In genomic region chr2:127408807-127409099, GRCh38 we compare ENCODE assay signal across 8 cellular contexts. TPM values are rescaled to one million over a fixed set of nuclear protein-coding genes. Genes with fewer than 3 reads are reported as not detected.
DNase-seq lines count a peak whose midpoint lies in the region; ATAC-seq and TF ChIP-seq lines count a peak whose summit lies in the region.

No MANE protein-coding gene starts in this region.

- no peaks in the 10 kb centered on the region for H3K27me3 Mint-ChIP-seq in CD8-positive, alpha-beta T cell (ENCODE audit: low read depth)

- peaks cover 12% of the 10 kb centered on the region for H3K4me1 Mint-ChIP-seq in CD8-positive, alpha-beta T cell (ENCODE audit: low read depth)

- TF ChIP-seq CTCF in CD8-positive, alpha-beta T cell (IDR thresholded peaks at IDR 0.05), result no peak
- TF ChIP-seq CTCF in RWPE2 (IDR thresholded peaks at IDR 0.05; ENCODE audit: poor library complexity, severe bottlenecking) (no peak), epithelial cell of proximal tubule (conservative IDR thresholded peaks at IDR 0.05; ENCODE audit: low read depth, low read length) (no peak)

- H3K27ac ChIP-seq in CD8-positive, alpha-beta T cell (ENCODE audit: low read depth, low read length), result no peak overlapping the region
- H3K27ac ChIP-seq in RWPE2 (ENCODE audit: poor library complexity, severe bottlenecking), result peak overlapping the region; percentile 86

- H3K4me3 ChIP-seq in CD8-positive, alpha-beta T cell (ENCODE audit: low read depth, low read length), result no peak overlapping the region
- H3K4me3 ChIP-seq in RWPE2 (ENCODE audit: severe bottlenecking) (no peak overlapping the region), epithelial cell of proximal tubule (ENCODE audit: low read depth, low read length) (peak overlapping the region; percentile 56)

- CTCF ChIA-PET in CD8-positive, alpha-beta T cell (lab: Charles Lee), result no interaction called here

- peaks cover 2% of the 10 kb centered on the region for H3K9me3 Mint-ChIP-seq in CD8-positive, alpha-beta T cell

- H3K27me3 ChIP-seq in CD8-positive, alpha-beta T cell (ENCODE audit: insufficient read depth, low read length), result no peaks in the 10 kb centered on the region
- H3K27me3 ChIP-seq in RWPE2 (ENCODE audit: insufficient read depth, poor library complexity, severe bottlenecking), result no peaks in the 10 kb centered on the region

- no peaks in the 10 kb centered on the region for H3K36me3 Mint-ChIP-seq in CD8-positive, alpha-beta T cell

- H3K27ac Mint-ChIP-seq in CD8-positive, alpha-beta T cell, result no peak overlapping the region

- H3K4me3 Mint-ChIP-seq in CD8-positive, alpha-beta T cell, result peak overlapping the region; percentile 65

- no peak for ATAC-seq in CD8-positive, alpha-beta T cell
- ATAC-seq in RWPE2 (ENCODE audit: low read depth) (no peak), GM19467 (IDR thresholded peaks at IDR 0.05; ENCODE audit: unreplicated experiment) (no peak)

- H3K9me3 ChIP-seq in CD8-positive, alpha-beta T cell (ENCODE audit: low read length), result no peaks in the 10 kb centered on the region
- H3K9me3 ChIP-seq in RWPE2 (ENCODE audit: severe bottlenecking), result no peaks in the 10 kb centered on the region

- intact Hi-C loops in CD8-positive, alpha-beta T cell (cut with DNase I, micrococcal nuclease), result loop anchor here (1.0 to 5.0 kb wide), 5 partner anchors 8 to 619 kb away; partner anchors contain the start of genes IWS1 (in 1 of the 2) and SAP130 (in 1 of the 2)
- intact Hi-C loops in posterior vena cava (cut with DNase I), result no loop called here

- H3K36me3 ChIP-seq in CD8-positive, alpha-beta T cell (ENCODE audit: insufficient read depth, low read length), result no peaks in the 10 kb centered on the region
- H3K36me3 ChIP-seq in RWPE2 (ENCODE audit: low read depth), result no peaks in the 10 kb centered on the region

- DNase-seq in CD8-positive, alpha-beta T cell, result no peak
- DNase-seq in RWPE2 (ENCODE audit: low spot score), result no peak
- DNase-seq in epithelial cell of proximal tubule (ENCODE audit: low read depth), result no peak
- peak; percentile 64 for DNase-seq in posterior vena cava (ENCODE audit: low spot score)
- DNase-seq in NCI-H1417 treated with DMSO at 0.1 percent for 48 hours (lab: John Stamatoyannopoulos, UW), result no peak
- DNase-seq in DMS79 (lab: John Stamatoyannopoulos, UW), result no peak
- no peak for DNase-seq in hypothalamus (lab: John Stamatoyannopoulos, UW)

- peaks cover 5% of the 10 kb centered on the region for H3K4me1 ChIP-seq in CD8-positive, alpha-beta T cell (ENCODE audit: insufficient read depth, low read length)
- peaks cover 35% of the 10 kb centered on the region for H3K4me1 ChIP-seq in RWPE2 (ENCODE audit: insufficient read depth, poor library complexity, severe bottlenecking)

- POLR2A ChIA-PET in CD8-positive, alpha-beta T cell (lab: Charles Lee), result interaction anchor here (1.1 kb wide), 1 partner anchor 115 kb away, joined by 5 read pairs; the partner anchor contains the start of gene ERCC3

RNA-seq across cellular contexts. Expression of gene PROC, which starts 9.5 kb away (rescaled TPM):
- total RNA-seq in CD8-positive, alpha-beta T cell, result under 1 TPM in 1 of 2 experiments, not detected in 1; 0.33 TPM
- total RNA-seq in epithelial cell of proximal tubule (0.17 and 0.29 TPM in 2 replicates), posterior vena cava (not detected)

RNA-seq across cellular contexts. Expression of gene MAP3K2, which starts 21.0 kb away (rescaled TPM):
- total RNA-seq in CD8-positive, alpha-beta T cell, result 100 to 1,000 TPM; 126 to 137 TPM
- total RNA-seq in epithelial cell of proximal tubule, result 17.6 and 22.4 TPM in 2 replicates
- total RNA-seq in posterior vena cava, result 10 to 100 TPM; 63.9 to 68.5 TPM

Comparison
In these comparisons a context has a peak if more than half of its experiments do, and no peak if none do; other contexts are left out.
1. intact Hi-C loops: an anchor here in CD8-positive, alpha-beta T cell (1.0 to 5.0 kb wide); none called in posterior vena cava.